In the genomic region with DNA sequence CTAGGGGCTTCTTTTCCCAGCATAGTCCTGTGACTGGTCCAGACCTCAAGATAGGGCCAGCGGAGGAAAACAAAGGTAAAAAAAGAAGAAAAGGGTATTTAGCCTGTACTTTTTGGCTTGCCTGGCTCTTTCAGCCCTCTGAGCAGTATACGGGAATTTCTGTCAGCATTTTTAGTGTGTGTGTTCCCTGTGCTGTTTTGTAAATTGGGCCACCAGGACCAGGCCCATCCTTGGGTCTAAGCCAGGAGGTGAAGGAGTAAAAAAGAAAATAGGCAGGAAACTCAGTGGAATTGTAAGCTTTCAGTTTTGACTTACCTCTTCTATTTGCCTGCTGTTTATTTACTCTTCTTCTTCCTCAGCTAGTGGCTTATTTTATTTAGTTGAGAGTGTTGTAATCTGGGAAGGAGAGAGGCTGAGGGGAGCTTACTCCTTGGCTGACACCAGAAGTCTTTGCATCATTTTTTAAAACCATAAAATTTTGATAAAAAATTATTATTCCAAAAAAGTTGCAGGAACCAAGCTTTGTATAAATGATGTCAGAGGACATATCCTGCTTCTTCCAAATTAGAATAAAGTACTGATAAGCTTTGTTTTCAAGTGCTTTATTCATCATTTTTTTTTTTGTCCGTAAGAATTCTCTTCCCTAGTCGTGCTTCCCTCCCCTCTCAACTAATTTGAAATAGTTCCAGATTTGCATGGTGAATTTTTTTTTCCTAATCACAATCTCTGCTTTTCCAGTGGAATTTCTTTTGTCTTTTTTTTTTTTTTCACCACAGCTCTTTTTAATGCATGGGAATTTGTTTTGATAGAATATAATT, we compare ENCODE assay signal across 1 cellular context.
TF ChIP-seq lines count a peak whose summit lies in the region.

No MANE protein-coding gene starts in this region.

TF ChIP-seq in endothelial cell of umbilical vein, 7 proteins besides CTCF, POLR2A, EP300 and RAD21 (continued from another document):
- TF ChIP-seq, protein P1, sequence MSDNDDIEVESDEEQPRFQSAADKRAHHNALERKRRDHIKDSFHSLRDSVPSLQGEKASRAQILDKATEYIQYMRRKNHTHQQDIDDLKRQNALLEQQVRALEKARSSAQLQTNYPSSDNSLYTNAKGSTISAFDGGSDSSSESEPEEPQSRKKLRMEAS (IDR thresholded peaks at IDR 0.05; ENCODE audit: insufficient read depth, insufficient read length): no peak
- TF ChIP-seq JUN (IDR thresholded peaks at IDR 0.05; ENCODE audit: borderline replicate concordance, insufficient read depth, insufficient read length, low read depth): no peak
